ENCODE assay signal across 23 cellular contexts in the genomic region with DNA sequence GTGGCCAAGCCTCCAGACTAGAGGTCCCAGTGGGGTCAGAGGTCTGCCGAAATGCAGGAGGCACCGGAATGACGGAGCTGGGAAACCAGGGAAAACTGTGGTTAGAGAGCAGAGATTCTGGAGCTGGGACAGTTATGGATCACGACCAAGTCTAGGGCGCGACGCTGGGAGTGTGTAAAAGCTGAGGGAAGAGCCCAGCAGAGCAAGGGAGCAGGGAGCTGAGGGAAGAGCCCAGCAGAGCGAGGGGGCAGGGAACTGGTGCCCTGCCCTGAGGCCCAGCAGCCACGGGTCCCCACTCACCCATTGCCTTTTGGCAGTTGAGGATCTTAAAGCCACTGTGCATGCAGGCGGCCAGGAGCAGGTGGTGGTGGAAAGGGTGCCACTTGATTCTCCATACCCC.
"Had no signal": no experiment of that assay in that cellular context is flagged by ENCODE, and none has a peak within 500 bp of the region (broad histone marks: within the 10 kb centered on the region; RNA-seq: fewer than 3 reads in every experiment).

No MANE protein-coding gene starts in this region.

- H3K27ac ChIP-seq: brain microvascular endothelial cell, colonic mucosa, heart right ventricle, neural progenitor cell, sigmoid colon, testis, uterus, WERI-Rb-1 had no signal

- H3K27me3 ChIP-seq: brain microvascular endothelial cell, colonic mucosa, heart right ventricle, neural progenitor cell, sigmoid colon, testis, uterus had no signal

- ATAC-seq: activated CD8-positive, alpha-beta memory T cell treated with anti-CD3 and anti-CD28 coated beads, Interleukin-2, amount 10 ng/mL, durations not matched to agents 7 days and 5 days; activated CD8-positive, alpha-beta T cell treated with anti-CD3 and anti-CD28 coated beads for 36 hours; left cardiac atrium; T-cell had no signal

- H3K9me3 Mint-ChIP-seq: activated CD4-positive, alpha-beta T cell treated with anti-CD3 and anti-CD28 coated beads, Interleukin-2, amount 10 ng/mL, durations not matched to agents 7 days and 5 days; activated CD8-positive, alpha-beta T cell treated with anti-CD3 and anti-CD28 coated beads for 36 hours; activated naive CD4-positive, alpha-beta T cell treated with anti-CD3 and anti-CD28 coated beads, Interleukin-2, amount 10 ng/mL, durations not matched to agents 7 days and 5 days; neural progenitor cell; T-cell had no signal

- H3K27me3 Mint-ChIP-seq: activated CD4-positive, alpha-beta T cell treated with anti-CD3 and anti-CD28 coated beads, Interleukin-2, amount 10 ng/mL, durations not matched to agents 7 days and 5 days; activated CD8-positive, alpha-beta memory T cell treated with anti-CD3 and anti-CD28 coated beads, Interleukin-2, amount 10 ng/mL, durations not matched to agents 7 days and 5 days; activated CD8-positive, alpha-beta T cell treated with anti-CD3 and anti-CD28 coated beads for 36 hours; activated naive CD4-positive, alpha-beta T cell treated with anti-CD3 and anti-CD28 coated beads, Interleukin-2, amount 10 ng/mL, durations not matched to agents 7 days and 5 days; memory B cell; T-cell had no signal

- H3K36me3 ChIP-seq: colonic mucosa, neural progenitor cell, uterus had no signal

- H3K4me1 ChIP-seq: colonic mucosa, heart right ventricle, neural progenitor cell, sigmoid colon, testis, uterus had no signal

- DNase-seq: activated CD4-positive, alpha-beta T cell treated with anti-CD3 and anti-CD28 coated beads, Interleukin-2, amount 10 ng/mL, durations not matched to agents 7 days and 5 days; activated CD4-positive, CD25-positive, alpha-beta regulatory T cell treated with anti-CD3 and anti-CD28 coated beads, Interleukin-2, amount 50 U/mL, for 72 hours; activated CD8-positive, alpha-beta memory T cell treated with anti-CD3 and anti-CD28 coated beads, Interleukin-2, amount 10 ng/mL, durations not matched to agents 7 days and 5 days; activated CD8-positive, alpha-beta T cell treated with anti-CD3 and anti-CD28 coated beads for 36 hours; activated naive CD4-positive, alpha-beta T cell treated with anti-CD3 and anti-CD28 coated beads, Interleukin-2, amount 10 ng/mL, durations not matched to agents 7 days and 5 days; activated T-cell treated with anti-CD3 and anti-CD28 coated beads for 4 hours; aorta; brain microvascular endothelial cell; colonic mucosa; heart right ventricle; islet precursor cell; left cardiac atrium; sigmoid colon; stimulated activated CD4-positive, alpha-beta T cell treated with anti-CD3 and anti-CD28 coated beads, Interleukin-15, amount 100 ng/mL, for 24 hours; stimulated activated naive CD4-positive, alpha-beta T cell; T-cell; testis; trophoblast cell; uterus; WERI-Rb-1 had no signal

- H3K9ac ChIP-seq: neural progenitor cell had no signal

- H3K4me1 Mint-ChIP-seq: neural progenitor cell had no signal

- H2AFZ ChIP-seq: neural progenitor cell had no signal

- H3K4me3 Mint-ChIP-seq: activated CD4-positive, alpha-beta T cell treated with anti-CD3 and anti-CD28 coated beads, Interleukin-2, amount 10 ng/mL, durations not matched to agents 7 days and 5 days; activated CD8-positive, alpha-beta memory T cell treated with anti-CD3 and anti-CD28 coated beads, Interleukin-2, amount 10 ng/mL, durations not matched to agents 7 days and 5 days; activated CD8-positive, alpha-beta T cell treated with anti-CD3 and anti-CD28 coated beads for 36 hours; activated naive CD4-positive, alpha-beta T cell treated with anti-CD3 and anti-CD28 coated beads, Interleukin-2, amount 10 ng/mL, durations not matched to agents 7 days and 5 days; memory B cell; neural progenitor cell; T-cell had no signal

- H3K4me2 ChIP-seq: neural progenitor cell, smooth muscle cell had no signal

- H3K27ac Mint-ChIP-seq: activated CD4-positive, alpha-beta T cell treated with anti-CD3 and anti-CD28 coated beads, Interleukin-2, amount 10 ng/mL, durations not matched to agents 7 days and 5 days; activated CD8-positive, alpha-beta memory T cell treated with anti-CD3 and anti-CD28 coated beads, Interleukin-2, amount 10 ng/mL, durations not matched to agents 7 days and 5 days; activated CD8-positive, alpha-beta T cell treated with anti-CD3 and anti-CD28 coated beads for 36 hours; activated naive CD4-positive, alpha-beta T cell treated with anti-CD3 and anti-CD28 coated beads, Interleukin-2, amount 10 ng/mL, durations not matched to agents 7 days and 5 days; memory B cell; neural progenitor cell had no signal

- H3K9me3 ChIP-seq: colonic mucosa, heart right ventricle, sigmoid colon, testis, uterus had no signal

- H3K4me3 ChIP-seq: colonic mucosa, heart right ventricle, neural progenitor cell, sigmoid colon, smooth muscle cell, testis, uterus had no signal
